Comparison of ENCODE assay signal across 8 cellular contexts in genomic region chr20:50464026-50464724, GRCh38. TPM values are rescaled to one million over a fixed set of nuclear protein-coding genes. Genes with fewer than 3 reads are reported as not detected.
DNase-seq lines count a peak whose midpoint lies in the region; ATAC-seq and TF ChIP-seq lines count a peak whose summit lies in the region.

No MANE protein-coding gene starts in this region.

- no peak overlapping the region for H3K27ac Mint-ChIP-seq in HFFc6
- H3K27ac Mint-ChIP-seq in nephron, result no peak overlapping the region

- no peak overlapping the region for H3K27ac ChIP-seq in thoracic aorta

- H3K4me3 ChIP-seq in NT2/D1 (ENCODE audit: insufficient read length, low read depth), result no peak overlapping the region
- H3K4me3 ChIP-seq in thoracic aorta, result peak overlapping the region; percentile 41

- peaks cover 21% of the 10 kb centered on the region for H3K4me1 Mint-ChIP-seq in HFFc6 (ENCODE audit: low read depth)
- peaks cover 21% of the 10 kb centered on the region for H3K4me1 Mint-ChIP-seq in nephron

- no peak for ATAC-seq in thoracic aorta (ENCODE audit: insufficient number of reproducible peaks, low FRiP score, low read depth)

- no peaks in the 10 kb centered on the region for H3K27me3 ChIP-seq in NT2/D1 (ENCODE audit: insufficient read depth, insufficient read length)
- H3K27me3 ChIP-seq in thoracic aorta (replicated peaks; ENCODE audit: insufficient read depth), result no peaks in the 10 kb centered on the region

- H3K36me3 Mint-ChIP-seq in HFFc6 (ENCODE audit: low read depth) (no peaks in the 10 kb centered on the region), nephron (ENCODE audit: low read depth) (no peaks in the 10 kb centered on the region)

- no peaks in the 10 kb centered on the region for H3K9me3 ChIP-seq in NT2/D1 (ENCODE audit: insufficient read depth, low read length)
- no peaks in the 10 kb centered on the region for H3K9me3 ChIP-seq in thoracic aorta

- no peaks in the 10 kb centered on the region for H3K9me3 Mint-ChIP-seq in HFFc6
- no peaks in the 10 kb centered on the region for H3K9me3 Mint-ChIP-seq in nephron

- H3K27me3 Mint-ChIP-seq in HFFc6 (ENCODE audit: insufficient read depth) (peaks cover 3% of the 10 kb centered on the region), nephron (ENCODE audit: low read depth) (peaks cover 19% of the 10 kb centered on the region)

- no peak for TF ChIP-seq POLR2A in erythroblast (IDR thresholded peaks at IDR 0.05; ENCODE audit: low read length)

- peak; percentile 92 for TF ChIP-seq CTCF in HFFc6 (IDR thresholded peaks at IDR 0.05)
- peak; percentile 79 to 83 (median 80) for TF ChIP-seq CTCF in nephron (IDR thresholded peaks at IDR 0.05; ENCODE audit: unreplicated experiment in 3 of 3)
- TF ChIP-seq CTCF in thoracic aorta (IDR thresholded peaks at IDR 0.05), result peak; percentile 82

- H3K36me3 ChIP-seq in NT2/D1 (ENCODE audit: insufficient read depth, insufficient read length, low read length), result no peaks in the 10 kb centered on the region
- no peaks in the 10 kb centered on the region for H3K36me3 ChIP-seq in thoracic aorta

- H3K4me3 Mint-ChIP-seq in HFFc6 (peak overlapping the region; percentile 65), nephron (no peak overlapping the region)

- H3K4me1 ChIP-seq in NT2/D1 (ENCODE audit: insufficient read depth, insufficient read length) (peaks cover 7% of the 10 kb centered on the region), thoracic aorta (ENCODE audit: control insufficient read depth in 1 of 2, low read depth in 2 of 2) (peaks cover 0 to 14% of the 10 kb centered on the region in 2 donors)

- no peak overlapping the region for H3K9ac ChIP-seq in NT2/D1 (ENCODE audit: insufficient read length, low read depth)

- peak; percentile 71 for DNase-seq in DMS 273 (lab: John Stamatoyannopoulos, UW; ENCODE audit: unreplicated experiment)
- peak; percentile 37 for DNase-seq in HFFc6
- peak; percentile 39 for DNase-seq in NT2/D1 (ENCODE audit: low read depth, low spot score)
- peak; percentile 30 for DNase-seq in activated T-cell treated with anti-CD3 and anti-CD28 coated beads for 1 hour (ENCODE audit: low read depth)
- peak; percentile 73 to 80 for DNase-seq in erythroblast (lab: John Stamatoyannopoulos, UW)
- DNase-seq in thoracic aorta (ENCODE audit: low spot score), result no peak
- no peak for DNase-seq in foreskin melanocyte

RNA-seq across cellular contexts. Expression of gene PTPN1, which starts 46.0 kb away (rescaled TPM):
- 10 to 100 TPM; 37.8 to 46.5 (median 45.2) TPM for total RNA-seq in HFFc6 (2021; fragmentation: NEBNext Ultra II Directional; extraction: Animal tissue kit (Norgen Biotek cat#: 25700))
- 10 to 100 TPM; 32.5 to 68.9 TPM for total RNA-seq in thoracic aorta

Comparison
In these comparisons a context has a peak if more than half of its experiments do, and no peak if none do; other contexts are left out.
1. DNase-seq: peak in DMS 273 (single experiment), HFFc6 (single experiment), NT2/D1 (single experiment), activated T-cell treated with anti-CD3 and anti-CD28 coated beads for 1 hour (single experiment) and erythroblast (2 of 2); none in thoracic aorta (single experiment) and foreskin melanocyte (single experiment).
2. Peak in every context shown above with its lines, with median percentiles within 50 percentile points of each other: CTCF ChIP-seq.